ENCODE assay signal across 9 cellular contexts in genomic region chr12:110591508-110592051, GRCh38. TPM values are rescaled to one million over a fixed set of nuclear protein-coding genes. Genes with fewer than 3 reads are reported as not detected.
DNase-seq lines count a peak whose midpoint lies in the region; ATAC-seq and TF ChIP-seq lines count a peak whose summit lies in the region.
"Had no signal": no experiment of that assay in that cellular context is flagged by ENCODE, and none has a peak within 500 bp of the region (broad histone marks: within the 10 kb centered on the region; RNA-seq: fewer than 3 reads in every experiment).

No MANE protein-coding gene starts in this region.

- H3K4me3 ChIP-seq in ACC112 (ENCODE audit: low read depth, low read length) (no peak overlapping the region), body of pancreas (no peak overlapping the region), mucosa of rectum (ENCODE audit: low read length in 2 of 2) (no peak overlapping the region), testis (no peak overlapping the region)

- DNase-seq in body of pancreas (peak in 1 of 4 donors; percentile 15), NCI-H345 treated with DMSO at 0.1 percent for 48 hours (lab: John Stamatoyannopoulos, UW; ENCODE audit: unreplicated experiment) (no peak), HT-29 (ENCODE audit: low spot score) (no peak), testis (no peak), GF-D8 (lab: John Stamatoyannopoulos, UW) (no peak)
- DNase-seq: T-helper 9 cell had no signal

- peak overlapping the region; percentile 4 for H2AFZ ChIP-seq in ACC112 (ENCODE audit: low read length, unreplicated experiment)

- no peaks in the 10 kb centered on the region for H3K36me3 ChIP-seq in ACC112 (ENCODE audit: insufficient read depth, low read length)
- no peaks in the 10 kb centered on the region for H3K36me3 ChIP-seq in body of pancreas (replicated peaks in 1 of 2; ENCODE audit: insufficient read depth in 1 of 2, low read depth in 2 of 2)
- no peaks in the 10 kb centered on the region for H3K36me3 ChIP-seq in mucosa of rectum (ENCODE audit: control insufficient read depth in 2 of 2, insufficient read depth in 2 of 2, low read length in 2 of 2)
- no peaks in the 10 kb centered on the region for H3K36me3 ChIP-seq in testis (ENCODE audit: low read depth, missing control alignments)

- no peaks in the 10 kb centered on the region for H3K79me2 ChIP-seq in ACC112 (ENCODE audit: control insufficient read depth, insufficient read depth, low read length, unreplicated experiment)

- H3K9me3 ChIP-seq in body of pancreas (no peaks in the 10 kb centered on the region), mucosa of rectum (ENCODE audit: control insufficient read depth in 2 of 2, low read length in 2 of 2) (no peaks in the 10 kb centered on the region), testis (no peaks in the 10 kb centered on the region)

- H3K27ac ChIP-seq in ACC112 (ENCODE audit: low read depth, low read length) (peak overlapping the region; percentile 60), body of pancreas (peak overlapping the region; percentile 18 to 75 (median 62)), mucosa of rectum (ENCODE audit: low read depth in 2 of 2, low read length in 2 of 2) (peak overlapping the region; percentile 80 to 82), testis (no peak overlapping the region)

- H3K9ac ChIP-seq in mucosa of rectum (ENCODE audit: low read depth in 1 of 2, low read length in 2 of 2) = no peak overlapping the region

- H3K27me3 ChIP-seq in ACC112 (ENCODE audit: insufficient read depth, low read length) = no peaks in the 10 kb centered on the region
- H3K27me3 ChIP-seq in body of pancreas = no peaks in the 10 kb centered on the region
- H3K27me3 ChIP-seq in mucosa of rectum (ENCODE audit: control insufficient read depth in 2 of 2, insufficient read depth in 2 of 2, low read length in 2 of 2) = no peaks in the 10 kb centered on the region
- no peaks in the 10 kb centered on the region for H3K27me3 ChIP-seq in testis

- TF ChIP-seq CTCF in body of pancreas (IDR thresholded peaks at IDR 0.05) = no peak
- no peak for TF ChIP-seq CTCF in testis (IDR thresholded peaks at IDR 0.05)

- 18 to 20% methylated on average over 5 to 7 of the region's 7 CpGs for WGBS in body of pancreas, 2 donors
- 66 to 72% methylated on average over 7 of the region's 7 CpGs for WGBS in testis, 2 donors

- H3K4me1 ChIP-seq in ACC112 (ENCODE audit: control insufficient read depth, insufficient read depth, low read length, unreplicated experiment) (peaks cover 11% of the 10 kb centered on the region), body of pancreas (peaks cover 23% of the 10 kb centered on the region), mucosa of rectum (ENCODE audit: control insufficient read depth in 2 of 2, insufficient read depth in 2 of 2, low read length in 2 of 2) (peaks cover 16 to 19% of the 10 kb centered on the region in 2 donors), testis (peaks cover 16% of the 10 kb centered on the region)

- ATAC-seq in HG03342 (IDR thresholded peaks at IDR 0.05; ENCODE audit: unreplicated experiment) (peak; percentile 10), body of pancreas (peak; percentile 49)

- intact Hi-C loops in body of pancreas (cut with DNase I) = no loop called here
- intact Hi-C loops in testis (cut with DNase I; ENCODE audit: low total_unique reads) = loop anchor here (10.0 kb wide), 1 partner anchor 127 kb away; the partner anchor contains the start of genes FAM216A and GPN3

- TF ChIP-seq POLR2A in body of pancreas (IDR thresholded peaks at IDR 0.05) = no peak
- TF ChIP-seq POLR2A in testis (IDR thresholded peaks at IDR 0.05) = no peak

RNA-seq across cellular contexts. Expression of gene PPTC7, which starts 8.5 kb away (rescaled TPM):
- total RNA-seq in body of pancreas (10 to 100 TPM; 10.1 to 10.5 TPM), testis (10 to 100 TPM; 29.0 to 30.8 TPM)
- 3.7 and 6.1 TPM in 2 replicates for total RNA-seq in HT-29 (2014; rRNA removed; shearing (Covaris generic))
- polyA plus RNA-seq in testis (ENCODE audit: insufficient read depth, low read depth, low replicate concordance) = 23.7 TPM

RNA-seq across cellular contexts. Expression of gene TCTN1, which starts 22.3 kb away (rescaled TPM):
- total RNA-seq in body of pancreas (10 to 100 TPM; 54.7 to 95.6 TPM), testis (100 to 1,000 TPM in 1 of 2 donors, 10 to 100 TPM in 1; 75.3 to 109 TPM)
- 3.0 and 5.3 TPM in 2 replicates for total RNA-seq in HT-29 (2014; rRNA removed; shearing (Covaris generic))
- polyA plus RNA-seq in testis (ENCODE audit: insufficient read depth, low read depth, low replicate concordance) = 106 TPM

Comparison
In these comparisons a context has a peak if more than half of its experiments do, and no peak if none do; other contexts are left out.
1. H3K27ac ChIP-seq: peak in ACC112 (single experiment), body of pancreas (4 of 4) and mucosa of rectum (2 of 2); none in testis (0 of 2).